Comparison of ENCODE assay signal across 8 cellular contexts in genomic region chr15:67548862-67549651, GRCh38. TPM values are rescaled to one million over a fixed set of nuclear protein-coding genes. Genes with fewer than 3 reads are reported as not detected.
DNase-seq lines count a peak whose midpoint lies in the region; ATAC-seq, FAIRE-seq and TF ChIP-seq lines count a peak whose summit lies in the region.

No MANE protein-coding gene starts in this region.

- FAIRE-seq in TTC549 (lab: Jason Lieb, UNC): peak; percentile 7
- FAIRE-seq in small intestine (lab: Jason Lieb, UNC): no peak

- H3K27ac ChIP-seq in upper lobe of right lung (no peak overlapping the region), small intestine (ENCODE audit: low read depth in 1 of 2, low read length in 1 of 2) (no peak overlapping the region)

- H3K27me3 ChIP-seq in upper lobe of right lung: no peaks in the 10 kb centered on the region
- H3K27me3 ChIP-seq in small intestine (ENCODE audit: control insufficient read depth in 2 of 2, insufficient read depth in 2 of 2, low read length in 2 of 2): no peaks in the 10 kb centered on the region

- peak; percentile 44 for DNase-seq in Right ventricle myocardium superior
- no peak for DNase-seq in cardiac septum (ENCODE audit: low spot score)
- DNase-seq in iPS-NIHi7 (ENCODE audit: extremely low spot score): peak; percentile 70
- no peak for DNase-seq in upper lobe of right lung
- no peak for DNase-seq in small intestine
- no peak for DNase-seq in SKM-1 (lab: John Stamatoyannopoulos, UW; ENCODE audit: unreplicated experiment)
- no peak for DNase-seq in kidney tubule cell (ENCODE audit: low spot score)

- TF ChIP-seq CTCF in upper lobe of right lung (IDR thresholded peaks at IDR 0.05): no peak

- WGBS in small intestine, 3 donors: 75 to 82% (median 75%) methylated on average over 8 of the region's 8 CpGs

- H3K36me3 ChIP-seq in upper lobe of right lung (peaks cover 15% of the 10 kb centered on the region), small intestine (ENCODE audit: control insufficient read depth in 2 of 2, insufficient read depth in 2 of 2, low read length in 2 of 2) (peaks cover 3 to 6% of the 10 kb centered on the region in 2 donors)

- peak; percentile 83 for ATAC-seq in Right ventricle myocardium superior (ENCODE audit: poor library complexity)
- ATAC-seq in upper lobe of right lung: peak; percentile 65

- H3K9me3 ChIP-seq in upper lobe of right lung (no peaks in the 10 kb centered on the region), small intestine (ENCODE audit: control insufficient read depth, low read depth) (no peaks in the 10 kb centered on the region)

- H3K4me1 ChIP-seq in upper lobe of right lung (peaks cover 5% of the 10 kb centered on the region), small intestine (ENCODE audit: control insufficient read depth in 2 of 2, insufficient read depth in 1 of 2, low read depth in 1 of 2, low read length in 1 of 2) (peaks cover 0 to 6% of the 10 kb centered on the region in 2 donors)

- intact Hi-C loops in Right ventricle myocardium superior (cut with DNase I): no loop called here
- intact Hi-C loops in cardiac septum (cut with DNase I): no loop called here
- intact Hi-C loops in upper lobe of right lung (cut with DNase I): no loop called here

- H3K4me3 ChIP-seq in upper lobe of right lung: no peak overlapping the region
- H3K4me3 ChIP-seq in small intestine (ENCODE audit: low read depth in 1 of 2, low read length in 2 of 2): no peak overlapping the region

RNA-seq across cellular contexts. Expression of gene MAP2K5, which starts 6.6 kb away (rescaled TPM):
- total RNA-seq in Right ventricle myocardium superior: 18.8 TPM
- total RNA-seq in cardiac septum: 28.2 TPM
- 18.3 TPM for total RNA-seq in upper lobe of right lung
- polyA plus RNA-seq in small intestine: 10 to 100 TPM; 10.5 to 12.2 (median 11.4) TPM

RNA-seq across cellular contexts. Expression of gene C15orf61, which starts 28.1 kb away (rescaled TPM):
- total RNA-seq in Right ventricle myocardium superior (15.7 TPM), cardiac septum (7.6 TPM), upper lobe of right lung (7.4 TPM)
- 1 to 10 TPM; 2.2 to 3.2 (median 2.4) TPM for polyA plus RNA-seq in small intestine

Comparison
In these comparisons a context has a peak if more than half of its experiments do, and no peak if none do; other contexts are left out.
1. DNase-seq: peak in Right ventricle myocardium superior (single experiment) and iPS-NIHi7 (single experiment); none in cardiac septum (single experiment), upper lobe of right lung (single experiment), small intestine (single experiment), SKM-1 (single experiment) and kidney tubule cell (single experiment).